Comparison of ENCODE assay signal across 15 cellular contexts in genomic region chr6:133608620-133609019, GRCh38.
A peak's percentile ranks its signal among the peaks of the same experiment; 100 is the strongest.
DNase-seq lines count a peak whose midpoint lies in the region; ATAC-seq and TF ChIP-seq lines count a peak whose summit lies in the region.
"Had no signal": no experiment of that assay in that cellular context is flagged by ENCODE, and none has a peak within 500 bp of the region (broad histone marks: within the 10 kb centered on the region; RNA-seq: fewer than 3 reads in every experiment).

No MANE protein-coding gene starts in this region.

- TF ChIP-seq POLR2A in IMR-90 (IDR thresholded peaks at IDR 0.05; ENCODE audit: low read depth, low read length) = no peak

- peak overlapping the region; percentile 96 for H3K18ac ChIP-seq in IMR-90 (ENCODE audit: low read depth, low read length)

- H3K9ac ChIP-seq in IMR-90 (ENCODE audit: low read depth, low read length) = peak overlapping the region; percentile 59; the same call in 1 of the 2 replicates
- no peak overlapping the region for H3K9ac ChIP-seq in neural cell (ENCODE audit: low read length)

- peak overlapping the region; percentile 100 for H2BK5ac ChIP-seq in IMR-90 (ENCODE audit: low read depth, low read length, poor library complexity, severe bottlenecking)

- H2AFZ ChIP-seq in ACC112 (ENCODE audit: low read length, unreplicated experiment) (no peak overlapping the region), IMR-90 (replicated peaks; ENCODE audit: low read length, poor library complexity) (no peak overlapping the region), neural cell (ENCODE audit: low read depth, low read length) (no peak overlapping the region)

- H3K79me2 ChIP-seq in ACC112 (ENCODE audit: control insufficient read depth, insufficient read depth, low read length, unreplicated experiment) (no peaks in the 10 kb centered on the region), neural cell (replicated peaks; ENCODE audit: insufficient read depth, low read length) (no peaks in the 10 kb centered on the region)

- dilution Hi-C loops in IMR-90 (cut with HindIII; ENCODE audit: low sequenced_read_pairs, unreplicated experiment) = no loop called here

- H3K4me3 Mint-ChIP-seq in activated CD4-positive, alpha-beta T cell treated with anti-CD3 and anti-CD28 coated beads, Interleukin-2, amount 10 ng/mL, durations not matched to agents 24 days and 14 days = no peak overlapping the region
- H3K4me3 Mint-ChIP-seq: CD14-positive monocyte had no signal

- H3K27me3 ChIP-seq in ACC112 (ENCODE audit: insufficient read depth, low read length) (no peaks in the 10 kb centered on the region), IMR-90 (ENCODE audit: control insufficient read depth, insufficient read depth, low read length) (no peaks in the 10 kb centered on the region), neural cell (ENCODE audit: insufficient read depth, low read depth, low read length) (no peaks in the 10 kb centered on the region)

- H3K79me1 ChIP-seq in IMR-90 (ENCODE audit: low read depth in 1 of 2, low read length in 2 of 2) = peaks cover 0 to 8% of the 10 kb centered on the region in 2 experiments; a peak in 2 of 4 replicates

- H4K5ac ChIP-seq in IMR-90 (ENCODE audit: low read depth, low read length) = peak overlapping the region; percentile 97

- H3K36me3 ChIP-seq in ACC112 (ENCODE audit: insufficient read depth, low read length) (peaks cover 3% of the 10 kb centered on the region; the same call in 1 of the 2 replicates), IMR-90 (ENCODE audit: control insufficient read depth, insufficient read depth, low read length) (no peaks in the 10 kb centered on the region), neural cell (ENCODE audit: insufficient read depth, low read length) (no peaks in the 10 kb centered on the region)

- TF ChIP-seq RAD21 in IMR-90 (IDR thresholded peaks at IDR 0.05; ENCODE audit: low read length) (no peak), neural cell (conservative IDR thresholded peaks at IDR 0.05) (no peak)

- peaks cover 33% of the 10 kb centered on the region for H3K4me1 ChIP-seq in ACC112 (ENCODE audit: control insufficient read depth, insufficient read depth, low read length, unreplicated experiment)
- H3K4me1 ChIP-seq in IMR-90 (ENCODE audit: control insufficient read depth, insufficient read depth, low read length) = peaks cover 28% of the 10 kb centered on the region

- H3K27me3 Mint-ChIP-seq in activated CD4-positive, alpha-beta T cell treated with anti-CD3 and anti-CD28 coated beads, Interleukin-2, amount 10 ng/mL, durations not matched to agents 24 days and 14 days = peaks cover 2% of the 10 kb centered on the region

- H3K4me3 ChIP-seq in ACC112 (ENCODE audit: low read depth, low read length) = no peak overlapping the region
- no peak overlapping the region for H3K4me3 ChIP-seq in IMR-90 (ENCODE audit: insufficient read depth, low read depth, low read length)
- no peak overlapping the region for H3K4me3 ChIP-seq in astrocyte of the spinal cord (ENCODE audit: low read depth, low read length)
- no peak overlapping the region for H3K4me3 ChIP-seq in neural cell (ENCODE audit: low read length)

- no peak overlapping the region for H3K27ac Mint-ChIP-seq in activated CD4-positive, alpha-beta T cell treated with anti-CD3 and anti-CD28 coated beads, Interleukin-2, amount 10 ng/mL, durations not matched to agents 24 days and 14 days
- H3K27ac Mint-ChIP-seq: CD14-positive monocyte had no signal

- in situ Hi-C loops in IMR-90 (cut with MboI; ENCODE audit: low sequenced_read_pairs) = loop anchor here (25.0 kb wide), 1 partner anchor 279 kb away; the partner anchor contains the start of gene TCF21
- in situ Hi-C loops in astrocyte of the spinal cord (cut with HindIII; ENCODE audit: low sequenced_read_pairs) = no loop called here

- TF ChIP-seq CTCF in IMR-90 (conservative IDR thresholded peaks at IDR 0.05; ENCODE audit: low read depth, low read length) (no peak), astrocyte of the spinal cord (IDR thresholded peaks at IDR 0.05; ENCODE audit: low read depth, low read length) (no peak), neural cell (IDR thresholded peaks at IDR 0.05; ENCODE audit: poor library complexity, severe bottlenecking) (no peak)

- H4K91ac ChIP-seq in IMR-90 (ENCODE audit: insufficient read depth, low read depth, low read length) = peak overlapping the region; percentile 78

- no peaks in the 10 kb centered on the region for H3K4me1 Mint-ChIP-seq in activated CD4-positive, alpha-beta T cell treated with anti-CD3 and anti-CD28 coated beads, Interleukin-2, amount 10 ng/mL, durations not matched to agents 24 days and 14 days
- H3K4me1 Mint-ChIP-seq: CD14-positive monocyte had no signal

- H3K9me3 ChIP-seq in IMR-90 (ENCODE audit: control insufficient read depth, insufficient read depth, low read length) (no peaks in the 10 kb centered on the region), neural cell (ENCODE audit: low read length) (no peaks in the 10 kb centered on the region)

- peak overlapping the region; percentile 3; the same call in 1 of the 2 replicates for H3K4me2 ChIP-seq in IMR-90 (ENCODE audit: low read depth, low read length)
- no peak overlapping the region for H3K4me2 ChIP-seq in neural cell (ENCODE audit: low read length)

- POLR2A ChIA-PET in IMR-90 (lab: Charles Lee; ENCODE audit: unreplicated experiment) = no interaction called here

- H3K9me1 ChIP-seq in IMR-90 (ENCODE audit: insufficient read depth, low read length) = peaks cover 13% of the 10 kb centered on the region

- H3K56ac ChIP-seq in IMR-90 (ENCODE audit: extremely low read depth, insufficient read depth, low read length) = peak overlapping the region; percentile 68; the same call in 1 of the 2 replicates

- intact Hi-C loops in IMR-90 (cut with micrococcal nuclease) = loop anchor here (1.0 kb wide), 1 partner anchor 39 kb away; no protein-coding TSS in a partner anchor
- intact Hi-C loops in activated CD4-positive, alpha-beta T cell treated with anti-CD3 and anti-CD28 coated beads, Interleukin-2, amount 10 ng/mL, durations not matched to agents 24 days and 14 days (cut with micrococcal nuclease) = no loop called here

- CTCF ChIA-PET in IMR-90 (lab: Yijun Ruan, JAX) = interaction anchor here (0.9 kb wide), 1 partner anchor 39 kb away, joined by 3 read pairs; no protein-coding TSS in a partner anchor

- DNase-seq in IMR-90 = peak; percentile 83
- DNase-seq in astrocyte of the spinal cord (ENCODE audit: low read depth, low spot score) = peak; percentile 40
- DNase-seq in activated CD4-positive, alpha-beta T cell treated with anti-CD3 and anti-CD28 coated beads, Interleukin-2, amount 10 ng/mL, durations not matched to agents 24 days and 14 days = no peak
- no peak for DNase-seq in COLO668 (lab: John Stamatoyannopoulos, UW; ENCODE audit: unreplicated experiment)
- DNase-seq in SHP77 (lab: John Stamatoyannopoulos, UW) = no peak
- DNase-seq: ACHN, DMS 273 treated with DMSO at 0.1 percent for 48 hours, GDM1, NCI-H1105, NCI-H2081, NCI-H446 treated with DMSO at 0.1 percent for 48 hours, NCI-H69 had no signal

- H2BK15ac ChIP-seq in IMR-90 (ENCODE audit: low read depth, low read length) = peak overlapping the region; percentile 92

- H3K27ac ChIP-seq in ACC112 (ENCODE audit: low read depth, low read length) (peak overlapping the region; percentile 100), IMR-90 (ENCODE audit: insufficient read depth, low read length) (peak overlapping the region; percentile 98), neural cell (ENCODE audit: low read length) (peak overlapping the region; percentile 41)

- no peaks in the 10 kb centered on the region for H3K9me2 ChIP-seq in neural cell (ENCODE audit: insufficient read depth, low read length)

- peak overlapping the region; percentile 40 for H3K14ac ChIP-seq in IMR-90 (replicated peaks; ENCODE audit: low read depth, low read length)

- no peak for ATAC-seq in IMR-90 (ENCODE audit: low read depth)

- H3K23ac ChIP-seq in IMR-90 (ENCODE audit: low read depth, low read length) = peak overlapping the region; percentile 55

- no CpG with 5 or more reads among the region's 9 CpGs for WGBS in IMR-90 (ENCODE audit: extremely low coverage in 2 of 2, insufficient read length in 1 of 2), 2 experiments

- peak overlapping the region; percentile 81 for H3K4ac ChIP-seq in IMR-90 (ENCODE audit: low read depth, low read length)

- TF ChIP-seq EP300 in neural cell (conservative IDR thresholded peaks at IDR 0.05; ENCODE audit: poor library complexity, severe bottlenecking) = peak; percentile 90

- no peaks in the 10 kb centered on the region for H3F3A ChIP-seq in neural cell (ENCODE audit: insufficient read depth, low read length, poor library complexity, severe bottlenecking)

- no peak overlapping the region for H2AK9ac ChIP-seq in IMR-90 (replicated peaks; ENCODE audit: low read depth, low read length, poor library complexity)

- peak overlapping the region; percentile 92 for H2BK20ac ChIP-seq in IMR-90 (ENCODE audit: low read depth, low read length)

- H3K36me3 Mint-ChIP-seq in activated CD4-positive, alpha-beta T cell treated with anti-CD3 and anti-CD28 coated beads, Interleukin-2, amount 10 ng/mL, durations not matched to agents 24 days and 14 days (ENCODE audit: low read depth) = no peaks in the 10 kb centered on the region
- H3K36me3 Mint-ChIP-seq: CD14-positive monocyte had no signal

- no TSS peak for BruUV-seq in IMR-90 (replicated peaks; lab: Mats Ljungman, UMichigan)

- no peaks in the 10 kb centered on the region for H3K9me3 Mint-ChIP-seq in activated CD4-positive, alpha-beta T cell treated with anti-CD3 and anti-CD28 coated beads, Interleukin-2, amount 10 ng/mL, durations not matched to agents 24 days and 14 days

- H2AK5ac ChIP-seq in IMR-90 (ENCODE audit: low read depth, low read length) = peak overlapping the region; percentile 96

- H2BK120ac ChIP-seq in IMR-90 (ENCODE audit: low read depth, low read length) = peak overlapping the region; percentile 96

- H4K8ac ChIP-seq in IMR-90 (ENCODE audit: low read depth in 2 of 2, low read length in 2 of 2) = peak overlapping the region; percentile 80 to 91

- H4K20me1 ChIP-seq in IMR-90 (ENCODE audit: insufficient read depth, low read length) (no peaks in the 10 kb centered on the region), neural cell (ENCODE audit: insufficient read depth) (no peaks in the 10 kb centered on the region)

TF ChIP-seq in IMR-90, 13 proteins besides CTCF, POLR2A, EP300 and RAD21 (continues in another document):
- TF ChIP-seq BHLHE40 (IDR thresholded peaks at IDR 0.05; ENCODE audit: low read depth, low read length) = no peak

TF ChIP-seq in neural cell, 6 proteins besides CTCF, POLR2A, EP300 and RAD21:
- TF ChIP-seq MXI1 (conservative IDR thresholded peaks at IDR 0.05; ENCODE audit: poor library complexity, severe bottlenecking) = no peak
- peak; percentile 72 for TF ChIP-seq POLR2AphosphoS5 (IDR thresholded peaks at IDR 0.05)

Comparison
In these comparisons a context has a peak if more than half of its experiments do, and no peak if none do; other contexts are left out.
1. H3K27ac ChIP-seq: peak in every context shown above with its lines; median percentile 100 in ACC112; 98 in IMR-90; 41 in neural cell.
2. DNase-seq: peak in IMR-90 (single experiment) and astrocyte of the spinal cord (single experiment); none in activated CD4-positive, alpha-beta T cell treated with anti-CD3 and anti-CD28 coated beads, Interleukin-2, amount 10 ng/mL, durations not matched to agents 24 days and 14 days (single experiment), COLO668 (single experiment) and SHP77 (0 of 2).